Comparison of ENCODE assay signal across 1 cellular context in genomic region chr5:107426209-107426608, GRCh38.
TF ChIP-seq lines count a peak whose summit lies in the region.

No MANE protein-coding gene starts in this region.

TF ChIP-seq in IMR-90, 13 proteins besides CTCF, POLR2A, EP300 and RAD21 (continued from another document):
- TF ChIP-seq RCOR1 (IDR thresholded peaks at IDR 0.05; ENCODE audit: insufficient replicate concordance, low read length) (no peak), USF2 (IDR thresholded peaks at IDR 0.05; ENCODE audit: low read depth, low read length) (no peak), MXI1 (IDR thresholded peaks at IDR 0.05; ENCODE audit: borderline replicate concordance, low read depth, low read length) (no peak), BHLHE40 (IDR thresholded peaks at IDR 0.05; ENCODE audit: low read depth, low read length) (no peak), MAFK (IDR thresholded peaks at IDR 0.05; ENCODE audit: low read depth, low read length) (no peak), RFX5 (IDR thresholded peaks at IDR 0.05; ENCODE audit: low read depth, low read length) (no peak), CEBPB (IDR thresholded peaks at IDR 0.05; ENCODE audit: low read depth, low read length) (no peak), MAZ (IDR thresholded peaks at IDR 0.05; ENCODE audit: borderline replicate concordance, low read depth, low read length) (no peak), CHD1 (IDR thresholded peaks at IDR 0.05; ENCODE audit: low read depth, low read length) (no peak)
- TF ChIP-seq, protein P1, sequence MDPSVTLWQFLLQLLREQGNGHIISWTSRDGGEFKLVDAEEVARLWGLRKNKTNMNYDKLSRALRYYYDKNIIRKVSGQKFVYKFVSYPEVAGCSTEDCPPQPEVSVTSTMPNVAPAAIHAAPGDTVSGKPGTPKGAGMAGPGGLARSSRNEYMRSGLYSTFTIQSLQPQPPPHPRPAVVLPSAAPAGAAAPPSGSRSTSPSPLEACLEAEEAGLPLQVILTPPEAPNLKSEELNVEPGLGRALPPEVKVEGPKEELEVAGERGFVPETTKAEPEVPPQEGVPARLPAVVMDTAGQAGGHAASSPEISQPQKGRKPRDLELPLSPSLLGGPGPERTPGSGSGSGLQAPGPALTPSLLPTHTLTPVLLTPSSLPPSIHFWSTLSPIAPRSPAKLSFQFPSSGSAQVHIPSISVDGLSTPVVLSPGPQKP (IDR thresholded peaks at IDR 0.05; ENCODE audit: borderline replicate concordance, low read depth, low read length) = no peak
